In genomic region chr11:67507891-67508485, GRCh38 we compare ENCODE assay signal across 8 cellular contexts. TPM values are rescaled to one million over a fixed set of nuclear protein-coding genes. Genes with fewer than 3 reads are reported as not detected.
DNase-seq lines count a peak whose midpoint lies in the region; ATAC-seq, FAIRE-seq and TF ChIP-seq lines count a peak whose summit lies in the region.

Gene CDK2AP2 (minus strand): TSS chr11:67508162. CDS start chr11:67508082, 80 bp downstream.

- FAIRE-seq in GM18507 (lab: Jason Lieb, UNC): peak; percentile 98

- peak within 1 kb of the TSS; percentile 63 for H3K4me3 ChIP-seq in astrocyte of the cerebellum (ENCODE audit: low read depth, low read length)

- no peak for TF ChIP-seq CTCF in astrocyte of the cerebellum (IDR thresholded peaks at IDR 0.05; ENCODE audit: low read depth, low read length, missing control alignments)

- DNase-seq in GM18507 (ENCODE audit: extremely low spot score, insufficient read length, low read depth): peak; percentile 98
- peak; percentile 85 for DNase-seq in NCI-H2029 treated with DMSO at 0.1 percent for 48 hours (lab: John Stamatoyannopoulos, UW)
- peak; percentile 94 for DNase-seq in T-helper 9 cell
- DNase-seq in astrocyte of the cerebellum (ENCODE audit: low read depth): peak; percentile 98
- peak; percentile 100 for DNase-seq in hepatic stellate cell (ENCODE audit: low spot score)
- peak; percentile 96 for DNase-seq in renal cortical epithelial cell (ENCODE audit: low read depth)
- DNase-seq in cortex of kidney (lab: John Stamatoyannopoulos, UW): no peak

- in situ Hi-C loops in astrocyte of the cerebellum (cut with HindIII; ENCODE audit: low sequenced_read_pairs): no loop called here

- ATAC-seq in HG02981 (IDR thresholded peaks at IDR 0.05; ENCODE audit: unreplicated experiment): peak; percentile 78

RNA-seq across cellular contexts. Expression of gene CDK2AP2, which starts in this region (rescaled TPM):
- total RNA-seq in renal cortical epithelial cell: 34.4 and 90.4 TPM in 2 replicates
